1 cellular context compared by ENCODE assay signal in the genomic region with DNA sequence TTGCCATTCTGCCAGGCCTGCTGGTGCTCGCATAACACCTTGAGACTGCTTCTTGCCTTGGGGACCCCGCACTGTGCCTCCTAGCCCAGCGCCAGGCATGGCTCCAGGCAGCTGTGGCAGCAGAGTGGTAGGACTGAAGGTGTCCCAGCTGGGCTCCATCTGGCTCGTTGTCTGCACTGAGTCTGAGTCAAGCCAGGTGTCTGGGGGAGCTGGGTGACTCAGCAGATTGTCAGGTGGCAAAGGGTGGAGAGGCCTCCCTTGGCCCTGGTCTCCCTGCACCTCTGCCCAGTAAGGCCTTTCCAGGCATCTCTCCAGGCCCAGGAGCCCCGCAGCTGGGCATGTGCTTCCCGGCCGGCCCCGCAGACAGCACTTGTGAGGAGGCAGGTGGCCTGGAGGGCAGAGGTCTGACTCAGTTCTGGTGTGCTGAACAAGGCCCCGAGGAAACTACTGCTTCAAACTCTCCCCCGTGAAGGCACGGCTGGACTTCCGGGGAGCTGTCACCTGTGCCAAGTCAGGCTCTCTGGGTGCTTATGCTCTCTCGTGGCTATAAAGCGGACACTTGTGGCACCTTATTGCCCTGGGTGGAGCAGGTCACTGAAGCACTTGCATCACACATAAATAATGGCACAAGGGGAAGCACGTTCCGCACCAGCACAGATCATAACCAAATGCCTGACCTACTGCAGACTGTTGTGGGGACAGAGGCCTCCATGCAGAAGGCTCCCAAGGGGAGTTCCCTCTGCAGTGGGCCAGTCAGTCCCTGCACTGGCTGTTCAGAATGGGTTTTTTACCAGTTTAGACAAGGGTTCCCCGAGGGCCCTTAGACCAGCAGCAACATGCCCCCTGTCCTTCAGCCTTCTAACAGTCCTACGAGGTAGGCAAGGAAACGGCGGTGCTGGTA.
A peak's percentile ranks its signal among the peaks of the same experiment; 100 is the strongest.
TF ChIP-seq lines count a peak whose summit lies in the region.

No MANE protein-coding gene starts in this region.

TF ChIP-seq in HepG2, 621 proteins besides CTCF, POLR2A, EP300 and RAD21:
- peak; percentile 94; the same call in 1 of the 2 replicates for TF ChIP-seq NFE2 (CRISPR knock-in tag; IDR thresholded peaks at IDR 0.05)
- TF ChIP-seq ELF4 (CRISPR knock-in tag; IDR thresholded peaks at IDR 0.05; ENCODE audit: borderline replicate concordance): no peak
- TF ChIP-seq NFE2L2 (IDR thresholded peaks at IDR 0.05; ENCODE audit: low read length): peak; percentile 93
- TF ChIP-seq, protein P1, sequence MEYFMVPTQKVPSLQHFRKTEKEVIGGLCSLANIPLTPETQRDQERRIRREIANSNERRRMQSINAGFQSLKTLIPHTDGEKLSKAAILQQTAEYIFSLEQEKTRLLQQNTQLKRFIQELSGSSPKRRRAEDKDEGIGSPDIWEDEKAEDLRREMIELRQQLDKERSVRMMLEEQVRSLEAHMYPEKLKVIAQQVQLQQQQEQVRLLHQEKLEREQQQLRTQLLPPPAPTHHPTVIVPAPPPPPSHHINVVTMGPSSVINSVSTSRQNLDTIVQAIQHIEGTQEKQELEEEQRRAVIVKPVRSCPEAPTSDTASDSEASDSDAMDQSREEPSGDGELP (IDR thresholded peaks at IDR 0.05; ENCODE audit: borderline replicate concordance, low read depth): peak; percentile 32; the same call in 1 of the 2 replicates
- TF ChIP-seq MAFK (conservative IDR thresholded peaks at IDR 0.05 in 1 of 2, IDR thresholded peaks at IDR 0.05 in 1 of 2; ENCODE audit: low read length in 2 of 2): peak; percentile 55 to 69
- TF ChIP-seq MTA1 (CRISPR knock-in tag; IDR thresholded peaks at IDR 0.05; ENCODE audit: borderline replicate concordance): no peak
- TF ChIP-seq AGO2 (optimal IDR thresholded peaks at IDR 0.05; ENCODE audit: low read depth, low read length): peak; percentile 72
- TF ChIP-seq, protein P2, sequence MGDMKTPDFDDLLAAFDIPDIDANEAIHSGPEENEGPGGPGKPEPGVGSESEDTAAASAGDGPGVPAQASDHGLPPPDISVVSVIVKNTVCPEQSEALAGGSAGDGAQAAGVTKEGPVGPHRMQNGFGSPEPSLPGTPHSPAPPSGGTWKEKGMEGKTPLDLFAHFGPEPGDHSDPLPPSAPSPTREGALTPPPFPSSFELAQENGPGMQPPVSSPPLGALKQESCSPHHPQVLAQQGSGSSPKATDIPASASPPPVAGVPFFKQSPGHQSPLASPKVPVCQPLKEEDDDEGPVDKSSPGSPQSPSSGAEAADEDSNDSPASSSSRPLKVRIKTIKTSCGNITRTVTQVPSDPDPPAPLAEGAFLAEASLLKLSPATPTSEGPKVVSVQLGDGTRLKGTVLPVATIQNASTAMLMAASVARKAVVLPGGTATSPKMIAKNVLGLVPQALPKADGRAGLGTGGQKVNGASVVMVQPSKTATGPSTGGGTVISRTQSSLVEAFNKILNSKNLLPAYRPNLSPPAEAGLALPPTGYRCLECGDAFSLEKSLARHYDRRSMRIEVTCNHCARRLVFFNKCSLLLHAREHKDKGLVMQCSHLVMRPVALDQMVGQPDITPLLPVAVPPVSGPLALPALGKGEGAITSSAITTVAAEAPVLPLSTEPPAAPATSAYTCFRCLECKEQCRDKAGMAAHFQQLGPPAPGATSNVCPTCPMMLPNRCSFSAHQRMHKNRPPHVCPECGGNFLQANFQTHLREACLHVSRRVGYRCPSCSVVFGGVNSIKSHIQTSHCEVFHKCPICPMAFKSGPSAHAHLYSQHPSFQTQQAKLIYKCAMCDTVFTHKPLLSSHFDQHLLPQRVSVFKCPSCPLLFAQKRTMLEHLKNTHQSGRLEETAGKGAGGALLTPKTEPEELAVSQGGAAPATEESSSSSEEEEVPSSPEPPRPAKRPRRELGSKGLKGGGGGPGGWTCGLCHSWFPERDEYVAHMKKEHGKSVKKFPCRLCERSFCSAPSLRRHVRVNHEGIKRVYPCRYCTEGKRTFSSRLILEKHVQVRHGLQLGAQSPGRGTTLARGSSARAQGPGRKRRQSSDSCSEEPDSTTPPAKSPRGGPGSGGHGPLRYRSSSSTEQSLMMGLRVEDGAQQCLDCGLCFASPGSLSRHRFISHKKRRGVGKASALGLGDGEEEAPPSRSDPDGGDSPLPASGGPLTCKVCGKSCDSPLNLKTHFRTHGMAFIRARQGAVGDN (CRISPR knock-in tag; IDR thresholded peaks at IDR 0.05): peak; percentile 43
- TF ChIP-seq RBM22 (optimal IDR thresholded peaks at IDR 0.05; ENCODE audit: low read length): peak; percentile 4
